15 cellular contexts compared by ENCODE assay signal in genomic region chr12:29921307-29921706, GRCh38.
A peak's percentile ranks its signal among the peaks of the same experiment; 100 is the strongest.
DNase-seq lines count a peak whose midpoint lies in the region; ATAC-seq and TF ChIP-seq lines count a peak whose summit lies in the region.
"Had no signal": no experiment of that assay in that cellular context is flagged by ENCODE, and none has a peak within 500 bp of the region (broad histone marks: within the 10 kb centered on the region; RNA-seq: fewer than 3 reads in every experiment).

No MANE protein-coding gene starts in this region.

- H3K36me3 ChIP-seq in mammary epithelial cell (ENCODE audit: insufficient read depth, low read length): no peaks in the 10 kb centered on the region
- H3K36me3 ChIP-seq: left lung, neural progenitor cell had no signal

- no peaks in the 10 kb centered on the region for H3K79me2 ChIP-seq in mammary epithelial cell (ENCODE audit: insufficient read depth, low read length)

- no peak for TF ChIP-seq CTCF in mammary epithelial cell (conservative IDR thresholded peaks at IDR 0.05 in 1 of 2, IDR thresholded peaks at IDR 0.05 in 1 of 2; ENCODE audit: extremely low read depth in 1 of 2, insufficient read depth in 1 of 2, low read depth in 1 of 2, low read length in 2 of 2)

- in situ Hi-C loops in mammary epithelial cell (cut with MboI; ENCODE audit: low sequenced_read_pairs in 2 of 2): no loop called here

- dilution Hi-C loops in mammary epithelial cell (cut with HindIII; ENCODE audit: low sequenced_read_pairs): no loop called here

- BruUV-seq in mammary epithelial cell (replicated peaks; lab: Mats Ljungman, UMichigan): no TSS peak

- no peaks in the 10 kb centered on the region for H3K4me1 Mint-ChIP-seq in effector memory CD8-positive, alpha-beta T cell (ENCODE audit: low read depth in 2 of 2)
- H3K4me1 Mint-ChIP-seq: CD4-positive, alpha-beta memory T cell; neural progenitor cell had no signal

- peak; percentile 34 for DNase-seq in H4 (ENCODE audit: low spot score)
- peak; percentile 40 for DNase-seq in NCI-H226
- peak; percentile 75 for DNase-seq in mammary epithelial cell
- peak; percentile 27 to 86 for DNase-seq in lung microvascular endothelial cell (ENCODE audit: low read depth in 2 of 2)
- no peak for DNase-seq in effector memory CD8-positive, alpha-beta T cell
- no peak for DNase-seq in NCI-H526 treated with DMSO at 0.1 percent for 48 hours (lab: John Stamatoyannopoulos, UW)
- no peak for DNase-seq in stimulated activated CD4-positive, alpha-beta T cell treated with anti-CD3 and anti-CD28 coated beads, Interleukin-4, amount 100 ng/mL, for 4 hours
- DNase-seq: activated naive CD4-positive, alpha-beta T cell treated with anti-CD3 and anti-CD28 coated beads for 36 hours; CD4-positive, alpha-beta memory T cell; left lung; NCI-H187; testis had no signal

- H3K4me3 ChIP-seq in mammary epithelial cell (replicated peaks in 1 of 3; ENCODE audit: insufficient read depth in 1 of 3, low read depth in 2 of 3, low read length in 3 of 3): no peak overlapping the region
- H3K4me3 ChIP-seq: left lung, neural progenitor cell, smooth muscle cell, testis had no signal

- no peak overlapping the region for H3K27ac ChIP-seq in mammary epithelial cell (ENCODE audit: insufficient read depth, low read depth, low read length)
- H3K27ac ChIP-seq: left lung, neural progenitor cell, testis had no signal

- H2AFZ ChIP-seq in mammary epithelial cell (ENCODE audit: low read depth, low read length): peak overlapping the region; percentile 52
- H2AFZ ChIP-seq: neural progenitor cell had no signal

- no peaks in the 10 kb centered on the region for H3K36me3 Mint-ChIP-seq in effector memory CD8-positive, alpha-beta T cell (ENCODE audit: insufficient read depth)
- H3K36me3 Mint-ChIP-seq: CD4-positive, alpha-beta memory T cell; neural progenitor cell had no signal

- 100% methylated on average over 1 of the region's 1 CpG for WGBS in mammary epithelial cell (ENCODE audit: low coverage, missing lambda C conversion rate)

- intact Hi-C loops in mammary epithelial cell (cut with micrococcal nuclease): no loop called here

- H3K9ac ChIP-seq in mammary epithelial cell (ENCODE audit: insufficient read depth, low read length): no peak overlapping the region
- H3K9ac ChIP-seq: neural progenitor cell had no signal

- peaks cover 3 to 16% of the 10 kb centered on the region in 2 donors for H3K9me3 Mint-ChIP-seq in effector memory CD8-positive, alpha-beta T cell

- CTCF ChIA-PET in mammary epithelial cell (lab: Charles Lee; ENCODE audit: low non-redundant PET): no interaction called here

- no peak for ATAC-seq in GM21447 (IDR thresholded peaks at IDR 0.05; ENCODE audit: unreplicated experiment)
- no peak for ATAC-seq in effector memory CD8-positive, alpha-beta T cell (replicated peaks)
- ATAC-seq: left lung had no signal

- no peaks in the 10 kb centered on the region for H3K9me3 ChIP-seq in mammary epithelial cell (replicated peaks; ENCODE audit: insufficient read depth, low read length)
- H3K9me3 ChIP-seq: left lung, testis had no signal

- H3K4me1 ChIP-seq in mammary epithelial cell (ENCODE audit: insufficient read depth, low read length): peaks cover 10% of the 10 kb centered on the region
- H3K4me1 ChIP-seq: left lung, neural progenitor cell, testis had no signal

- H3K4me3 Mint-ChIP-seq in effector memory CD8-positive, alpha-beta T cell: no peak overlapping the region
- H3K4me3 Mint-ChIP-seq: activated naive CD4-positive, alpha-beta T cell treated with anti-CD3 and anti-CD28 coated beads for 36 hours; CD4-positive, alpha-beta memory T cell; neural progenitor cell had no signal

- no peaks in the 10 kb centered on the region for H3K27me3 Mint-ChIP-seq in effector memory CD8-positive, alpha-beta T cell
- H3K27me3 Mint-ChIP-seq: CD4-positive, alpha-beta memory T cell had no signal

- no peaks in the 10 kb centered on the region for H4K20me1 ChIP-seq in mammary epithelial cell (ENCODE audit: insufficient read depth, low read length)

- no peak overlapping the region for H3K4me2 ChIP-seq in mammary epithelial cell (ENCODE audit: insufficient read depth, low read depth, low read length)
- H3K4me2 ChIP-seq: neural progenitor cell, smooth muscle cell had no signal

- H3K27ac Mint-ChIP-seq in effector memory CD8-positive, alpha-beta T cell: no peak overlapping the region
- H3K27ac Mint-ChIP-seq: activated naive CD4-positive, alpha-beta T cell treated with anti-CD3 and anti-CD28 coated beads for 36 hours; CD4-positive, alpha-beta memory T cell; neural progenitor cell had no signal

- H3K27me3 ChIP-seq in mammary epithelial cell (ENCODE audit: insufficient read depth, low read length): no peaks in the 10 kb centered on the region
- H3K27me3 ChIP-seq: left lung, neural progenitor cell, testis had no signal

Comparison
In these comparisons a context has a peak if more than half of its experiments do, and no peak if none do; other contexts are left out.
1. DNase-seq: peak in H4 (single experiment), NCI-H226 (single experiment), mammary epithelial cell (single experiment) and lung microvascular endothelial cell (2 of 2); none in effector memory CD8-positive, alpha-beta T cell (0 of 3), NCI-H526 treated with DMSO at 0.1 percent for 48 hours (single experiment) and stimulated activated CD4-positive, alpha-beta T cell treated with anti-CD3 and anti-CD28 coated beads, Interleukin-4, amount 100 ng/mL, for 4 hours (0 of 2).